Comparison of ENCODE assay signal across 9 cellular contexts in the genomic region with DNA sequence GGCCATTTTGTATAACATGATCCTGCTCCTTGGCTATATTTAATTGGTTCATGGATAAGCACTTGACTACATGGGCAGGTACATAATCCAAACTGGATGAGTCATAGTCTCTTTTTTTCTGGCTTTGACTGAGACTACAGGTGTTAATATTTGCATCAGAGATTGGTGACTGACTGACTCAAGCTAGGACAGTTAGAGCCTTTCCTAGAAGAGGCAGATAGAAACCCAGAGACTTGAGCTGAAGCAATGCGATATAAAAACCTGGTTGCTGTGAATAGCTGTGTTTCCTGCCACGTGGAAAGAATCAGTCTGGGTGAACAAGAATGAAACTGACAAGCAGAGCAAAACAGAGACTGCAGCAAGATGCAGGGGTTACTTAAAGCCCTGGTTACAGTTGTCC.
A peak's percentile ranks its signal among the peaks of the same experiment; 100 is the strongest.
DNase-seq lines count a peak whose midpoint lies in the region; ATAC-seq, FAIRE-seq and TF ChIP-seq lines count a peak whose summit lies in the region.
"Had no signal": no experiment of that assay in that cellular context is flagged by ENCODE, and none has a peak within 500 bp of the region (broad histone marks: within the 10 kb centered on the region; RNA-seq: fewer than 3 reads in every experiment).

No MANE protein-coding gene starts in this region.

- DNase-seq in GM12892 (ENCODE audit: insufficient read length) (no peak), hippocampal formation (lab: John Stamatoyannopoulos, UW) (no peak), osteocyte (ENCODE audit: extremely low spot score, unreplicated experiment) (no peak), glutamatergic neuron (no peak), A172 (ENCODE audit: low spot score) (no peak)
- DNase-seq: SJCRH30 had no signal

- H3K4me3 Mint-ChIP-seq in activated naive CD4-positive, alpha-beta T cell treated with anti-CD3 and anti-CD28 coated beads, Interleukin-2, amount 50 U/mL, for 24 hours, result no peak overlapping the region
- H3K4me3 Mint-ChIP-seq in osteocyte (ENCODE audit: unreplicated experiment) (no peak overlapping the region), glutamatergic neuron (ENCODE audit: unreplicated experiment) (no peak overlapping the region)

- TF ChIP-seq POLR2A in GM12892 (IDR thresholded peaks at IDR 0.05; ENCODE audit: low read depth, low read length), result no peak

- H3K9me3 Mint-ChIP-seq in activated naive CD4-positive, alpha-beta T cell treated with anti-CD3 and anti-CD28 coated beads, Interleukin-2, amount 50 U/mL, for 24 hours, result no peaks in the 10 kb centered on the region
- peaks cover 15% of the 10 kb centered on the region for H3K9me3 Mint-ChIP-seq in osteocyte (ENCODE audit: unreplicated experiment)
- no peaks in the 10 kb centered on the region for H3K9me3 Mint-ChIP-seq in glutamatergic neuron (ENCODE audit: unreplicated experiment)

- FAIRE-seq in GM12892 (lab: Jason Lieb, UNC), result peak; percentile 97

- TF ChIP-seq CTCF in osteocyte (IDR thresholded peaks at IDR 0.05) (no peak), glutamatergic neuron (IDR thresholded peaks at IDR 0.05; ENCODE audit: partially characterized antibody, unreplicated experiment) (no peak)

- peaks cover 21% of the 10 kb centered on the region for H3K4me1 Mint-ChIP-seq in activated naive CD4-positive, alpha-beta T cell treated with anti-CD3 and anti-CD28 coated beads, Interleukin-2, amount 50 U/mL, for 24 hours
- H3K4me1 Mint-ChIP-seq in osteocyte (ENCODE audit: unreplicated experiment) (peaks cover 9% of the 10 kb centered on the region), glutamatergic neuron (ENCODE audit: low read depth, unreplicated experiment) (no peaks in the 10 kb centered on the region)

- H3K36me3 Mint-ChIP-seq in activated naive CD4-positive, alpha-beta T cell treated with anti-CD3 and anti-CD28 coated beads, Interleukin-2, amount 50 U/mL, for 24 hours, result peaks cover 1% of the 10 kb centered on the region
- no peaks in the 10 kb centered on the region for H3K36me3 Mint-ChIP-seq in osteocyte (ENCODE audit: unreplicated experiment)
- H3K36me3 Mint-ChIP-seq in glutamatergic neuron (ENCODE audit: unreplicated experiment), result peaks cover 2% of the 10 kb centered on the region

- H3K27ac Mint-ChIP-seq in activated naive CD4-positive, alpha-beta T cell treated with anti-CD3 and anti-CD28 coated beads, Interleukin-2, amount 50 U/mL, for 24 hours, result peak overlapping the region; percentile 69
- no peak overlapping the region for H3K27ac Mint-ChIP-seq in osteocyte (ENCODE audit: unreplicated experiment)
- H3K27ac Mint-ChIP-seq in glutamatergic neuron (ENCODE audit: unreplicated experiment), result no peak overlapping the region

- peak; percentile 96 for ATAC-seq in GM19395 (IDR thresholded peaks at IDR 0.05; ENCODE audit: unreplicated experiment)
- ATAC-seq in HG03103 (IDR thresholded peaks at IDR 0.05; ENCODE audit: low read depth, unreplicated experiment), result peak; percentile 95

- H3K27me3 Mint-ChIP-seq in activated naive CD4-positive, alpha-beta T cell treated with anti-CD3 and anti-CD28 coated beads, Interleukin-2, amount 50 U/mL, for 24 hours, result no peaks in the 10 kb centered on the region
- H3K27me3 Mint-ChIP-seq in osteocyte (ENCODE audit: unreplicated experiment) (no peaks in the 10 kb centered on the region), glutamatergic neuron (ENCODE audit: unreplicated experiment) (peaks cover 3% of the 10 kb centered on the region)
